Comparison of ENCODE assay signal across 23 cellular contexts in the genomic region with DNA sequence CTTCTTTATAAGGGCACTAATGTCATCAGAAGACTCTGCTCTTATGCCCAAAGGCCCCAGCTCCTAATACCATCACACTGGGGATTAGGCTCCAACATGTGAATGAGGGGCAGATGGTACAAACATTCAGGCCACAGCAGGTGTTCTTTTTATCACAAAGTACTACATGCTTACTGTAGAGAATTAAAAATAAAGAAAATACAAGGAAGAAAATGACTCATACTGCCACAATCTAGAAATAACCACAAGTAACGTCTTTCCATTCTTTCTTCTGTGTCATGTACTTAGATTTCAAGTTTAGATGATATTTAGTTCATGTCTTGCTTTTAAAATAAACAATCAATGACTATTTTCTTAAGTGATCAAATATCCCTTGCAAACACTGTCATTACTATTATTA.
DNase-seq lines count a peak whose midpoint lies in the region; FAIRE-seq and TF ChIP-seq lines count a peak whose summit lies in the region.
"Had no signal": no experiment of that assay in that cellular context is flagged by ENCODE, and none has a peak within 500 bp of the region (broad histone marks: within the 10 kb centered on the region; RNA-seq: fewer than 3 reads in every experiment).

No MANE protein-coding gene starts in this region.

- H3K27ac Mint-ChIP-seq in neural progenitor cell = no peak overlapping the region

- H3K36me3 Mint-ChIP-seq in neural progenitor cell = no peaks in the 10 kb centered on the region

- no peaks in the 10 kb centered on the region for H3K27me3 ChIP-seq in neural progenitor cell
- H3K27me3 ChIP-seq: BLaER1, cardiac muscle cell, right lobe of liver, testis had no signal

- no peak for FAIRE-seq in RCC 7860 (lab: Jason Lieb, UNC)

- peaks cover 2% of the 10 kb centered on the region for H3K27me3 Mint-ChIP-seq in neural progenitor cell (ENCODE audit: insufficient read depth, low read depth)

- no peaks in the 10 kb centered on the region for H3K9me3 ChIP-seq in neural progenitor cell (ENCODE audit: low read depth)
- H3K9me3 ChIP-seq: BLaER1, right lobe of liver, testis had no signal

- peaks cover 20% of the 10 kb centered on the region for H3K4me1 ChIP-seq in neural progenitor cell
- H3K4me1 ChIP-seq: BLaER1, right lobe of liver, testis had no signal

- H3K36me3 ChIP-seq in neural progenitor cell = no peaks in the 10 kb centered on the region
- H3K36me3 ChIP-seq: BLaER1, cardiac muscle cell, right lobe of liver had no signal

- H4K20me1 ChIP-seq in neural progenitor cell (ENCODE audit: low read depth) = no peaks in the 10 kb centered on the region
- H4K20me1 ChIP-seq: BLaER1 had no signal

- peaks cover 12% of the 10 kb centered on the region for H3F3A ChIP-seq in neural progenitor cell (ENCODE audit: low read depth)

- no peak overlapping the region for H3K27ac ChIP-seq in neural progenitor cell
- H3K27ac ChIP-seq: BLaER1, cardiac muscle cell, right lobe of liver, testis had no signal

- peaks cover 16% of the 10 kb centered on the region for H3K4me1 Mint-ChIP-seq in neural progenitor cell

- H3K4me3 Mint-ChIP-seq in neural progenitor cell = no peak overlapping the region

- H3K79me2 ChIP-seq in neural progenitor cell (ENCODE audit: low read depth) = no peaks in the 10 kb centered on the region

- H3K9me3 Mint-ChIP-seq in neural progenitor cell = no peaks in the 10 kb centered on the region

- H3K4me2 ChIP-seq in neural progenitor cell = no peak overlapping the region
- H3K4me2 ChIP-seq: BLaER1 had no signal

- H3K4me3 ChIP-seq in choroid plexus epithelial cell (ENCODE audit: low read depth, low read length) (no peak overlapping the region), neural progenitor cell (no peak overlapping the region)
- H3K4me3 ChIP-seq: BLaER1, cardiac muscle cell, right lobe of liver, testis had no signal

- TF ChIP-seq CTCF in choroid plexus epithelial cell (conservative IDR thresholded peaks at IDR 0.05; ENCODE audit: low read depth, low read length) (no peak), neural progenitor cell (IDR thresholded peaks at IDR 0.05) (no peak)

- DNase-seq in GM03348 (ENCODE audit: low spot score) (peak; percentile 13), NCI-H82 treated with DMSO at 0.1 percent for 48 hours (lab: John Stamatoyannopoulos, UW; ENCODE audit: unreplicated experiment) (peak; percentile 34), choroid plexus epithelial cell (ENCODE audit: low read depth) (peak; percentile 72), neural progenitor cell (ENCODE audit: low spot score) (peak; percentile 14), epidermal melanocyte (ENCODE audit: insufficient read length, low spot score) (no peak), SIG-M5 (lab: John Stamatoyannopoulos, UW) (no peak), globus pallidus (ENCODE audit: low spot score) (no peak), RCC 7860 (ENCODE audit: low spot score) (no peak)
- DNase-seq: activated CD4-positive, alpha-beta T cell treated with anti-CD3 and anti-CD28 coated beads for 1 hour; activated naive CD4-positive, alpha-beta T cell treated with Interleukin-2 at 50 U/mL for 16 hours; effector memory CD4-positive, alpha-beta T cell; glutamatergic neuron; islet precursor cell; mesendoderm; NCI-H2029; NK-92 treated with Interleukin-12 subunit alpha and Interleukin-12 subunit beta, amount 100 ng/mL, for 24 hours; right lobe of liver; SHP77; stimulated activated CD4-positive, alpha-beta T cell treated with anti-CD3 and anti-CD28 coated beads, Interleukin-4, amount 100 ng/mL, for 1 hour; stimulated activated CD8-positive, alpha-beta memory T cell treated with anti-CD3 and anti-CD28 coated beads, Interleukin-4, amount 100 ng/mL, for 48 hours; testis had no signal

- no peak overlapping the region for H3K9ac ChIP-seq in neural progenitor cell
- H3K9ac ChIP-seq: BLaER1 had no signal

- H2AFZ ChIP-seq in neural progenitor cell (replicated peaks) = no peak overlapping the region

Comparison
In these comparisons a context has a peak if more than half of its experiments do, and no peak if none do; other contexts are left out.
1. DNase-seq: peak in GM03348 (single experiment), NCI-H82 treated with DMSO at 0.1 percent for 48 hours (single experiment), choroid plexus epithelial cell (single experiment) and neural progenitor cell (single experiment); none in epidermal melanocyte (single experiment), SIG-M5 (single experiment), globus pallidus (single experiment) and RCC 7860 (single experiment).